ENCODE assay signal across 15 cellular contexts in genomic region chr3:9201278-9201677, GRCh38. TPM values are rescaled to one million over a fixed set of nuclear protein-coding genes. Genes with fewer than 3 reads are reported as not detected.
DNase-seq lines count a peak whose midpoint lies in the region; TF ChIP-seq lines count a peak whose summit lies in the region.
"Had no signal": no experiment of that assay in that cellular context is flagged by ENCODE, and none has a peak within 500 bp of the region (broad histone marks: within the 10 kb centered on the region; RNA-seq: fewer than 3 reads in every experiment).

No MANE protein-coding gene starts in this region.

- H3K36me3 ChIP-seq in CD8-positive, alpha-beta memory T cell (ENCODE audit: insufficient read depth, low read length): no peaks in the 10 kb centered on the region
- H3K36me3 ChIP-seq: esophagus muscularis mucosa, Peyer's patch had no signal

- H3K27ac ChIP-seq in CD8-positive, alpha-beta memory T cell (ENCODE audit: low read depth, low read length): no peak overlapping the region
- H3K27ac ChIP-seq: coronary artery, esophagus muscularis mucosa, Peyer's patch had no signal

- DNase-seq in AG20443 (ENCODE audit: low spot score): peak; percentile 87
- DNase-seq in NCI-H1694 treated with DMSO at 0.1 percent for 48 hours (lab: John Stamatoyannopoulos, UW): peak; percentile 63
- DNase-seq in chondrocyte (ENCODE audit: low spot score): no peak
- peak; percentile 53 for DNase-seq in mesenteric fat pad (ENCODE audit: low spot score)
- DNase-seq in activated T-helper 2 cell treated with anti-CD3 and anti-CD28 coated beads, Interferon-gamma antibody, Interleukin-2, Interleukin-4, amounts not matched to agents 10 μg/mL and 5 μg/mL and 100 μg/mL, durations not matched to agents 14 hours and 24 hours and 36 hours (ENCODE audit: low spot score): no peak
- no peak for DNase-seq in Ammon's horn (ENCODE audit: low spot score)
- DNase-seq in NCI-H2196 treated with DMSO at 0.1 percent for 48 hours (lab: John Stamatoyannopoulos, UW; ENCODE audit: unreplicated experiment): no peak
- no peak for DNase-seq in CD8-positive, alpha-beta memory T cell
- DNase-seq: AML-193; NCI-H1436; NCI-H526; Peyer's patch; stimulated activated CD4-positive, alpha-beta T cell treated with anti-CD3 and anti-CD28 coated beads, Interleukin-2, amount 100 ng/mL, for 48 hours had no signal

- no peak overlapping the region for H3K4me3 ChIP-seq in CD8-positive, alpha-beta memory T cell (ENCODE audit: low read length)
- H3K4me3 ChIP-seq: coronary artery, esophagus muscularis mucosa, Peyer's patch had no signal

- no peaks in the 10 kb centered on the region for H3K36me3 Mint-ChIP-seq in chondrocyte (ENCODE audit: low read depth)
- H3K36me3 Mint-ChIP-seq in activated T-helper 2 cell treated with anti-CD3 and anti-CD28 coated beads, Interferon-gamma antibody, Interleukin-2, Interleukin-4, amounts not matched to agents 10 μg/mL and 5 μg/mL and 100 μg/mL, durations not matched to agents 14 hours and 24 hours and 36 hours (ENCODE audit: low read depth): no peaks in the 10 kb centered on the region
- no peaks in the 10 kb centered on the region for H3K36me3 Mint-ChIP-seq in CD8-positive, alpha-beta memory T cell

- no peaks in the 10 kb centered on the region for H3K4me1 ChIP-seq in CD8-positive, alpha-beta memory T cell (ENCODE audit: insufficient read depth, low read length)
- H3K4me1 ChIP-seq: esophagus muscularis mucosa, Peyer's patch had no signal

- no peaks in the 10 kb centered on the region for H3K27me3 ChIP-seq in CD8-positive, alpha-beta memory T cell (ENCODE audit: insufficient read depth, low read length, poor library complexity, severe bottlenecking)
- H3K27me3 ChIP-seq: esophagus muscularis mucosa, Peyer's patch had no signal

- H3K4me1 Mint-ChIP-seq in chondrocyte (ENCODE audit: low read depth): no peaks in the 10 kb centered on the region
- peaks cover 7% of the 10 kb centered on the region for H3K4me1 Mint-ChIP-seq in activated T-helper 2 cell treated with anti-CD3 and anti-CD28 coated beads, Interferon-gamma antibody, Interleukin-2, Interleukin-4, amounts not matched to agents 10 μg/mL and 5 μg/mL and 100 μg/mL, durations not matched to agents 14 hours and 24 hours and 36 hours (ENCODE audit: low read depth)
- H3K4me1 Mint-ChIP-seq in CD8-positive, alpha-beta memory T cell: no peaks in the 10 kb centered on the region

- TF ChIP-seq CTCF in chondrocyte (IDR thresholded peaks at IDR 0.05): peak; percentile 47

- CTCF ChIA-PET in CD8-positive, alpha-beta memory T cell (lab: Charles Lee): no interaction called here

- no peak overlapping the region for H3K27ac Mint-ChIP-seq in chondrocyte (ENCODE audit: unreplicated experiment)
- H3K27ac Mint-ChIP-seq in activated T-helper 2 cell treated with anti-CD3 and anti-CD28 coated beads, Interferon-gamma antibody, Interleukin-2, Interleukin-4, amounts not matched to agents 10 μg/mL and 5 μg/mL and 100 μg/mL, durations not matched to agents 14 hours and 24 hours and 36 hours: no peak overlapping the region
- H3K27ac Mint-ChIP-seq in CD8-positive, alpha-beta memory T cell: no peak overlapping the region

- H3K9me3 ChIP-seq in CD8-positive, alpha-beta memory T cell (ENCODE audit: low read length): no peaks in the 10 kb centered on the region
- H3K9me3 ChIP-seq: esophagus muscularis mucosa, Peyer's patch had no signal

- no peak overlapping the region for H3K4me3 Mint-ChIP-seq in chondrocyte (ENCODE audit: unreplicated experiment)
- no peak overlapping the region for H3K4me3 Mint-ChIP-seq in activated T-helper 2 cell treated with anti-CD3 and anti-CD28 coated beads, Interferon-gamma antibody, Interleukin-2, Interleukin-4, amounts not matched to agents 10 μg/mL and 5 μg/mL and 100 μg/mL, durations not matched to agents 14 hours and 24 hours and 36 hours (ENCODE audit: low read depth)
- H3K4me3 Mint-ChIP-seq in CD8-positive, alpha-beta memory T cell: no peak overlapping the region

- peaks cover 32% of the 10 kb centered on the region for H3K27me3 Mint-ChIP-seq in chondrocyte (ENCODE audit: low read depth)
- H3K27me3 Mint-ChIP-seq in activated T-helper 2 cell treated with anti-CD3 and anti-CD28 coated beads, Interferon-gamma antibody, Interleukin-2, Interleukin-4, amounts not matched to agents 10 μg/mL and 5 μg/mL and 100 μg/mL, durations not matched to agents 14 hours and 24 hours and 36 hours (ENCODE audit: low read depth): peaks cover 9% of the 10 kb centered on the region
- H3K27me3 Mint-ChIP-seq in CD8-positive, alpha-beta memory T cell: peaks cover 1 to 4% of the 10 kb centered on the region in 2 donors

- POLR2A ChIA-PET in CD8-positive, alpha-beta memory T cell (lab: Charles Lee): no interaction called here

- no peaks in the 10 kb centered on the region for H3K9me3 Mint-ChIP-seq in chondrocyte (ENCODE audit: low read depth)
- no peaks in the 10 kb centered on the region for H3K9me3 Mint-ChIP-seq in activated T-helper 2 cell treated with anti-CD3 and anti-CD28 coated beads, Interferon-gamma antibody, Interleukin-2, Interleukin-4, amounts not matched to agents 10 μg/mL and 5 μg/mL and 100 μg/mL, durations not matched to agents 14 hours and 24 hours and 36 hours
- H3K9me3 Mint-ChIP-seq in CD8-positive, alpha-beta memory T cell: no peaks in the 10 kb centered on the region

- intact Hi-C loops in activated T-helper 2 cell treated with anti-CD3 and anti-CD28 coated beads, Interferon-gamma antibody, Interleukin-2, Interleukin-4, amounts not matched to agents 10 μg/mL and 5 μg/mL and 100 μg/mL, durations not matched to agents 14 hours and 24 hours and 36 hours (cut with micrococcal nuclease): no loop called here

RNA-seq across cellular contexts. Expression of gene SRGAP3, which starts 48.2 kb away (rescaled TPM):
- total RNA-seq in chondrocyte (0.99 to 3.0 TPM (median 2.5 TPM) in 3 replicates), mesenteric fat pad (2.7 TPM)
- 0.71 and 0.85 TPM in 2 replicates for total RNA-seq in activated T-helper 2 cell treated with anti-CD3 and anti-CD28 coated beads, Interferon-gamma antibody, Interleukin-2, Interleukin-4, amounts not matched to agents 10 μg/mL and 5 μg/mL and 100 μg/mL, durations not matched to agents 14 hours and 24 hours and 36 hours
- 1 to 10 TPM in 1 of 2 experiments, under 1 TPM in 1; 0.84 to 1.1 TPM for total RNA-seq in CD8-positive, alpha-beta memory T cell
- 2.1 TPM for polyA plus RNA-seq in CD8-positive, alpha-beta memory T cell

Comparison
In these comparisons a context has a peak if more than half of its experiments do, and no peak if none do; other contexts are left out.
1. DNase-seq: peak in AG20443 (single experiment), NCI-H1694 treated with DMSO at 0.1 percent for 48 hours (single experiment) and mesenteric fat pad (single experiment); none in chondrocyte (single experiment), activated T-helper 2 cell treated with anti-CD3 and anti-CD28 coated beads, Interferon-gamma antibody, Interleukin-2, Interleukin-4, amounts not matched to agents 10 μg/mL and 5 μg/mL and 100 μg/mL, durations not matched to agents 14 hours and 24 hours and 36 hours (single experiment), Ammon's horn (single experiment), NCI-H2196 treated with DMSO at 0.1 percent for 48 hours (single experiment) and CD8-positive, alpha-beta memory T cell (0 of 5).